Comparison of ENCODE assay signal across 9 cellular contexts in the genomic region with DNA sequence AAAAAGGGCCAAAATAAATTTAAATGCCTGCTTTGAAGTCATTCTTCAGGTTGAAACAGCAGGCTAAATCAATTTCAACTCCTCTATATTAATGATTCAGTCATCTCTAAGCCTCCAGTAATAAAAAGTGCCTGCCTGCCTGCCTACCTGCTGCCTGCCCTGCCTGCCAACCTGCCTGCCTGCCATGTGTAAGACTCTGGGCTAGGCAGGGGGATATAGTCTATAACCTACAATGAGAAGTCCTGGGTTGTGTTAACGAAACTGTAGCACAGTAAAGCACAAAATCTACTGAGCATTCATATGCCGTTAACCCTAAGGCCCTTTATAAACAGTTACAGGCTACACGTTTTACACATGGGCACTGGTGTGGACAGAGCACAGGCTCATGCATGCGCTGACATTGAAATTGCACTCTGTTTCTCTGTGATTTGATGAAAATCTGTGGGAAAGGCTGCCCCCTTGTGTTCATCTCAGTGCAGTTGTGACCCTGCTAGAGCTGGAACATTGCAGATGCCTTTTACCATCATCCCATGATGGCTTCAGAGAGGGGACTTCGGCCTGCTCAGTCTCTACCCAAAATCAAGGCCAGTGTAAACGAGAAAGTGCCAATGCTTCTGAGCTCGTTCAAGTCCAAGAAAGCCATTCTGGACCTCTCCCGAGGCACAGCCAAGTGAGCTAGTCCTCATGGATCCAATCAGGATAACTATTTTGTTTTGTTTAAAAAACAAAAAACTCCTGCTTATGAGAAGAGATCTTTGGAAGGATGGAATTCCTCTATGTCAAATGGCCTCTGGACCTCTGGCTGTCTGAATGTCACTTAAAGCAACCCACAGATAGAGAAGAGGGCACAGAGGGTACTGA.
DNase-seq lines count a peak whose midpoint lies in the region; ATAC-seq, FAIRE-seq and TF ChIP-seq lines count a peak whose summit lies in the region.
"Had no signal": no experiment of that assay in that cellular context is flagged by ENCODE, and none has a peak within 500 bp of the region (broad histone marks: within the 10 kb centered on the region; RNA-seq: fewer than 3 reads in every experiment).

No MANE protein-coding gene starts in this region.

- POLR2A ChIA-PET in activated CD4-positive, alpha-beta memory T cell treated with anti-CD3 and anti-CD28 coated beads for 36 hours (lab: Charles Lee), result no interaction called here
- POLR2A ChIA-PET in H1 (lab: Charles Lee; ENCODE audit: partially characterized antibody), result no interaction called here

- H2BK20ac ChIP-seq in H1 (ENCODE audit: low read length), result no peak overlapping the region

- TF ChIP-seq EP300 in H1 (IDR thresholded peaks at IDR 0.05; ENCODE audit: borderline replicate concordance in 1 of 2, low read depth in 2 of 2, low read length in 2 of 2), result no peak

- H3K27ac Mint-ChIP-seq in CD4-positive, CD25-positive, alpha-beta regulatory T cell, result no peak overlapping the region
- no peak overlapping the region for H3K27ac Mint-ChIP-seq in activated CD4-positive, alpha-beta memory T cell treated with anti-CD3 and anti-CD28 coated beads for 36 hours

- no peak overlapping the region for H2AK5ac ChIP-seq in H1 (ENCODE audit: low read depth, low read length)
- no peak overlapping the region for H2AK5ac ChIP-seq in mesendoderm (ENCODE audit: low read length)

- H2BK12ac ChIP-seq in H1 (ENCODE audit: low read depth, low read length), result no peak overlapping the region

- H3K79me1 ChIP-seq in H1 (ENCODE audit: low read depth, low read length) (no peaks in the 10 kb centered on the region), mesendoderm (ENCODE audit: low read length) (no peaks in the 10 kb centered on the region)

- no peaks in the 10 kb centered on the region for H3K27me3 ChIP-seq in CD4-positive, CD25-positive, alpha-beta regulatory T cell (ENCODE audit: control insufficient read depth, insufficient read depth, low read length)
- no peaks in the 10 kb centered on the region for H3K27me3 ChIP-seq in H1 (replicated peaks in 1 of 4; ENCODE audit: control insufficient read depth in 3 of 4, extremely low read depth in 1 of 4, insufficient read depth in 3 of 4, low read length in 3 of 4)
- no peaks in the 10 kb centered on the region for H3K27me3 ChIP-seq in mesendoderm (ENCODE audit: insufficient read depth, low read length, poor library complexity)

- H2BK120ac ChIP-seq in H1 (replicated peaks; ENCODE audit: low read depth, low read length) (no peak overlapping the region), mesendoderm (ENCODE audit: low read depth, low read length) (no peak overlapping the region)

- H3K4me2 ChIP-seq in H1 (ENCODE audit: insufficient read depth in 1 of 2, low read depth in 2 of 2, low read length in 2 of 2) (no peak overlapping the region), mesendoderm (ENCODE audit: low read length) (no peak overlapping the region)

- no peak overlapping the region for H3K27ac ChIP-seq in CD4-positive, CD25-positive, alpha-beta regulatory T cell (ENCODE audit: insufficient read depth, low read length, poor library complexity, severe bottlenecking)
- H3K27ac ChIP-seq in H1 (ENCODE audit: low read depth, low read length), result no peak overlapping the region
- no peak overlapping the region for H3K27ac ChIP-seq in mesendoderm (ENCODE audit: low read depth, low read length)
- H3K27ac ChIP-seq: SK-N-MC had no signal

- H3K56ac ChIP-seq in H1 (replicated peaks; ENCODE audit: insufficient read length, low read depth, low read length), result no peak overlapping the region
- H3K56ac ChIP-seq in mesendoderm (ENCODE audit: low read length), result no peak overlapping the region

- H2BK15ac ChIP-seq in H1 (ENCODE audit: low read length) (no peak overlapping the region), mesendoderm (replicated peaks; ENCODE audit: low read depth) (no peak overlapping the region)

- H3K23me2 ChIP-seq in H1 (ENCODE audit: low read depth, low read length), result no peaks in the 10 kb centered on the region

- peak; percentile 50 to 87 (median 80) for TF ChIP-seq CTCF in H1 (IDR thresholded peaks at IDR 0.05; ENCODE audit: control extremely low read depth in 1 of 3, insufficient read depth in 1 of 3, low read depth in 1 of 3, low read length in 3 of 3)

- FAIRE-seq in H1 (lab: Jason Lieb, UNC), result peak; percentile 97

- no peak overlapping the region for H3K23ac ChIP-seq in H1 (ENCODE audit: insufficient read length)
- H3K23ac ChIP-seq in mesendoderm (ENCODE audit: low read length), result no peak overlapping the region

- ATAC-seq in CD4-positive, CD25-positive, alpha-beta regulatory T cell (ENCODE audit: low read depth in 2 of 2), result peak; percentile 34 to 47
- ATAC-seq in GM19324 (IDR thresholded peaks at IDR 0.05; ENCODE audit: low FRiP score, unreplicated experiment), result peak; percentile 62
- ATAC-seq in HG03378 (IDR thresholded peaks at IDR 0.05; ENCODE audit: unreplicated experiment), result peak; percentile 88

- H3K18ac ChIP-seq in H1 (ENCODE audit: extremely low read depth, low read length) (no peak overlapping the region), mesendoderm (ENCODE audit: low read length) (no peak overlapping the region)

- peak; percentile 26 to 72 (median 40) for DNase-seq in CD4-positive, CD25-positive, alpha-beta regulatory T cell
- DNase-seq in NCI-H69 (lab: John Stamatoyannopoulos, UW) (peak; percentile 64), H1 (ENCODE audit: low read depth in 1 of 2, low spot score in 2 of 2) (peak; percentile 21 to 81), mesendoderm (peak; percentile 79)
- DNase-seq in activated CD4-positive, alpha-beta memory T cell treated with anti-CD3 and anti-CD28 coated beads for 36 hours, result peak; percentile 62
- peak; percentile 19 for DNase-seq in stimulated activated CD8-positive, alpha-beta memory T cell treated with anti-CD3 and anti-CD28 coated beads, Interleukin-7, amount 100 ng/mL, for 24 hours (ENCODE audit: low read depth)

- H3K36me3 Mint-ChIP-seq in CD4-positive, CD25-positive, alpha-beta regulatory T cell, result peaks cover 11% of the 10 kb centered on the region
- H3K36me3 Mint-ChIP-seq in activated CD4-positive, alpha-beta memory T cell treated with anti-CD3 and anti-CD28 coated beads for 36 hours, result peaks cover 8% of the 10 kb centered on the region

- no peak for TF ChIP-seq POLR2A in H1 (IDR thresholded peaks at IDR 0.05; ENCODE audit: control extremely low read depth in 1 of 2, low read depth in 2 of 2, low read length in 2 of 2)

- no peaks in the 10 kb centered on the region for H3K4me1 ChIP-seq in CD4-positive, CD25-positive, alpha-beta regulatory T cell (ENCODE audit: control insufficient read depth, insufficient read depth, low read length, poor library complexity, severe bottlenecking)
- H3K4me1 ChIP-seq in H1 (replicated peaks in 1 of 4; ENCODE audit: control insufficient read depth in 3 of 4, insufficient read depth in 4 of 4, low read length in 3 of 4) (no peaks in the 10 kb centered on the region), mesendoderm (ENCODE audit: control insufficient read depth, low read depth, low read length) (no peaks in the 10 kb centered on the region)

- H2AFZ ChIP-seq in H1 (ENCODE audit: low read length), result no peak overlapping the region

- no peak overlapping the region for H3K4ac ChIP-seq in H1 (replicated peaks; ENCODE audit: insufficient read length, low read depth, low read length)
- no peak overlapping the region for H3K4ac ChIP-seq in mesendoderm (ENCODE audit: low read depth, low read length)

- H4K5ac ChIP-seq in H1 (ENCODE audit: insufficient read length, low read depth, low read length) (no peak overlapping the region), mesendoderm (ENCODE audit: low read length) (no peak overlapping the region)

- H4K8ac ChIP-seq in H1 (ENCODE audit: extremely low read depth, insufficient read depth, low read length) (no peak overlapping the region), mesendoderm (ENCODE audit: low read depth, low read length) (no peak overlapping the region)

- peaks cover 0 to 2% of the 10 kb centered on the region in 2 experiments for H4K20me1 ChIP-seq in H1 (replicated peaks in 1 of 2; ENCODE audit: control insufficient read depth in 1 of 2, insufficient read depth in 2 of 2, low read length in 2 of 2)

- CTCF ChIA-PET in activated CD4-positive, alpha-beta memory T cell treated with anti-CD3 and anti-CD28 coated beads for 36 hours (lab: Charles Lee), result interaction anchor here (0.6 to 1.2 kb wide), 8 partner anchors 11 to 1183 kb away, joined by 3 to 10 read pairs (median 4); no protein-coding TSS in a partner anchor
- CTCF ChIA-PET in H1 (lab: Charles Lee; ENCODE audit: partially characterized antibody), result interaction anchor here (0.6 to 1.1 kb wide), 8 partner anchors 9 to 651 kb away, joined by 3 to 8 read pairs (median 4); no protein-coding TSS in a partner anchor

- H2BK5ac ChIP-seq in H1 (ENCODE audit: low read depth, low read length) (no peak overlapping the region), mesendoderm (ENCODE audit: low read length) (no peak overlapping the region)

- intact Hi-C loops in activated CD4-positive, alpha-beta memory T cell treated with anti-CD3 and anti-CD28 coated beads for 36 hours (cut with micrococcal nuclease), result loop anchor here (1.0 to 2.0 kb wide), 2 partner anchors 90 to 717 kb away; no protein-coding TSS in a partner anchor

- WGBS in H1 (ENCODE audit: extremely low coverage in 1 of 2, insufficient coverage in 1 of 2, insufficient read length in 1 of 2, insufficient replicate concordance in 2 of 2, low coverage in 1 of 2, low lambda C conversion rate in 2 of 2, missing lambda C conversion rate in 1 of 2), 2 experiments, result 66% methylated on average over 8 of the region's 8 CpGs; no CpG with 5 or more reads in 1 of the 2 experiments
- WGBS in mesendoderm (ENCODE audit: extremely low coverage, insufficient coverage, low lambda C conversion rate), result no CpG with 5 or more reads among the region's 8 CpGs

- TF ChIP-seq RAD21 in H1 (IDR thresholded peaks at IDR 0.05 in 1 of 2, conservative IDR thresholded peaks at IDR 0.05 in 1 of 2; ENCODE audit: low read depth in 2 of 2, low read length in 2 of 2), result peak; percentile 78 to 81

- H3K9ac ChIP-seq in H1 (replicated peaks in 1 of 4; ENCODE audit: extremely low read depth in 1 of 4, low read depth in 3 of 4, low read length in 3 of 4) (no peak overlapping the region), mesendoderm (ENCODE audit: low read length) (no peak overlapping the region)

- no peak overlapping the region for H3K14ac ChIP-seq in H1 (ENCODE audit: insufficient read length)

- no peak overlapping the region for H3K4me3 ChIP-seq in CD4-positive, CD25-positive, alpha-beta regulatory T cell (ENCODE audit: low read depth, low read length)
- H3K4me3 ChIP-seq in H1 (ENCODE audit: extremely low read depth in 1 of 4, insufficient read depth in 2 of 4, low read depth in 3 of 4, low read length in 4 of 4), result no peak overlapping the region
- no peak overlapping the region for H3K4me3 ChIP-seq in mesendoderm (ENCODE audit: low read length)
- H3K4me3 ChIP-seq: SK-N-MC had no signal

- H3K9me3 ChIP-seq in CD4-positive, CD25-positive, alpha-beta regulatory T cell (ENCODE audit: control insufficient read depth in 2 of 2, low read length in 2 of 2), result no peaks in the 10 kb centered on the region
- no peaks in the 10 kb centered on the region for H3K9me3 ChIP-seq in H1 (ENCODE audit: insufficient read depth in 2 of 2, low read depth in 1 of 2, low read length in 1 of 2)

- no peaks in the 10 kb centered on the region for H3K27me3 Mint-ChIP-seq in CD4-positive, CD25-positive, alpha-beta regulatory T cell
- H3K27me3 Mint-ChIP-seq in activated CD4-positive, alpha-beta memory T cell treated with anti-CD3 and anti-CD28 coated beads for 36 hours, result no peaks in the 10 kb centered on the region

- no peak overlapping the region for H4K91ac ChIP-seq in H1 (replicated peaks; ENCODE audit: insufficient read length, low read length)

- H3K4me3 Mint-ChIP-seq in CD4-positive, CD25-positive, alpha-beta regulatory T cell, result no peak overlapping the region
- no peak overlapping the region for H3K4me3 Mint-ChIP-seq in activated CD4-positive, alpha-beta memory T cell treated with anti-CD3 and anti-CD28 coated beads for 36 hours

- H3K4me1 Mint-ChIP-seq in CD4-positive, CD25-positive, alpha-beta regulatory T cell, result peaks cover 0 to 5% (median 2%) of the 10 kb centered on the region in 4 donors
- no peaks in the 10 kb centered on the region for H3K4me1 Mint-ChIP-seq in activated CD4-positive, alpha-beta memory T cell treated with anti-CD3 and anti-CD28 coated beads for 36 hours (ENCODE audit: low read depth)

- no peaks in the 10 kb centered on the region for H3K9me3 Mint-ChIP-seq in CD4-positive, CD25-positive, alpha-beta regulatory T cell
- no peaks in the 10 kb centered on the region for H3K9me3 Mint-ChIP-seq in activated CD4-positive, alpha-beta memory T cell treated with anti-CD3 and anti-CD28 coated beads for 36 hours

- H3K79me2 ChIP-seq in H1 (ENCODE audit: control insufficient read depth in 1 of 2, insufficient read depth in 2 of 2, low read length in 2 of 2) (no peaks in the 10 kb centered on the region), mesendoderm (ENCODE audit: control insufficient read depth, insufficient read depth, low read length) (no peaks in the 10 kb centered on the region)

- peaks cover 3% of the 10 kb centered on the region for H3K36me3 ChIP-seq in CD4-positive, CD25-positive, alpha-beta regulatory T cell (ENCODE audit: control insufficient read depth, insufficient read depth, low read length)
- H3K36me3 ChIP-seq in H1 (ENCODE audit: control insufficient read depth in 2 of 4, insufficient read depth in 4 of 4, low read length in 3 of 4) (no peaks in the 10 kb centered on the region), mesendoderm (ENCODE audit: control insufficient read depth, insufficient read depth, low read length) (no peaks in the 10 kb centered on the region)

Comparison
In these comparisons a context has a peak if more than half of its experiments do, and no peak if none do; other contexts are left out.
1. DNase-seq: peak in every context shown above with its lines; median percentile 79 in mesendoderm; 64 in NCI-H69; 62 in activated CD4-positive, alpha-beta memory T cell treated with anti-CD3 and anti-CD28 coated beads for 36 hours; 51 in H1; 40 in CD4-positive, CD25-positive, alpha-beta regulatory T cell; 19 in stimulated activated CD8-positive, alpha-beta memory T cell treated with anti-CD3 and anti-CD28 coated beads, Interleukin-7, amount 100 ng/mL, for 24 hours.